In the genomic region with DNA sequence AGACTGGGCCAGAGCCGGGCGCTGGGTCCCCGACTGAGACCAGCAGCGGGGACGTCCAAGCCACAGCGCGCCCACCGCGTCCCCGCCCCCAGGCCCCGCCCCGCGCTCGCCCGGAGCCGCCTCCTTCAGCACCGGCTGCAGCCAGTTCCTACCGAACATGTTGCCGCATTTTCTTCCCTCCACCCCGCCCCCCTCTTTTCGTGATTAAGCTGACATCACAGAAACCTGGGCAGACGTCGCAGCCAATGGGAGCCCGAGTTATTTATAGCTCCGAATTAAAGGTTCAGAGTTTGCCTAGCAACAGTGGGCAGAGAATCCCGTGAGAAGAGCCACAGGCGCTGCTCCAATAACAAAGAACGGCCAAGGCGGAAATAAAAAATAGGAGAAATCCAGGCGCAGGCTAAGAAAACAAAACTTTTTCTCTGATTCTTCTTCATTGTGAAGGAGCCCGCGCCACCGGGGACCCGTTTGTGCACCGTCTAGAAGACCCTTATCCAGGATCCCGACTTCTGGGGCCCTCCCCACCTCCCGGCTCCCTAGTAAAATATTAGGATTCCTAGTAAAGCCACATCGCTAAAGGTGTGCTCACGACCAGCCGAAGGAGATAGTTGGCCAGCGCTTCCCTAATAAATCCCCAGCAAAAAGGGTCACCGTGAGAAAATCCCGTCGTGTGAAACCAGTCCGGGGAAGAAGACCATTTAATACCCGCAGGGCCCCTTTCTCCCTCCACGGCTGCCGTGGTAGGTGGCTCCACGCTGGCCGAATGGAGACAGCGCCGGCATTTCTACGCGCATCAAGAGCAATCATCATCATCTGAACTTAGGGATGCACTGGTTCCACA, we compare ENCODE assay signal across 1 cellular context.
TF ChIP-seq lines count a peak whose summit lies in the region.

No MANE protein-coding gene starts in this region.

TF ChIP-seq in HepG2, 621 proteins besides CTCF, POLR2A, EP300 and RAD21 (continued from another document and continues in another):
- TF ChIP-seq, protein P1, sequence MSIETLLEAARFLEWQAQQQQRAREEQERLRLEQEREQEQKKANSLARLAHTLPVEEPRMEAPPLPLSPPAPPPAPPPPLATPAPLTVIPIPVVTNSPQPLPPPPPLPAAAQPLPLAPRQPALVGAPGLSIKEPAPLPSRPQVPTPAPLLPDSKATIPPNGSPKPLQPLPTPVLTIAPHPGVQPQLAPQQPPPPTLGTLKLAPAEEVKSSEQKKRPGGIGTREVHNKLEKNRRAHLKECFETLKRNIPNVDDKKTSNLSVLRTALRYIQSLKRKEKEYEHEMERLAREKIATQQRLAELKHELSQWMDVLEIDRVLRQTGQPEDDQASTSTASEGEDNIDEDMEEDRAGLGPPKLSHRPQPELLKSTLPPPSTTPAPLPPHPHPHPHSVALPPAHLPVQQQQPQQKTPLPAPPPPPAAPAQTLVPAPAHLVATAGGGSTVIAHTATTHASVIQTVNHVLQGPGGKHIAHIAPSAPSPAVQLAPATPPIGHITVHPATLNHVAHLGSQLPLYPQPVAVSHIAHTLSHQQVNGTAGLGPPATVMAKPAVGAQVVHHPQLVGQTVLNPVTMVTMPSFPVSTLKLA (IDR thresholded peaks at IDR 0.05) = no peak
- TF ChIP-seq SMYD3 (CRISPR knock-in tag; IDR thresholded peaks at IDR 0.05) = no peak
- no peak for TF ChIP-seq ZNF891 (CRISPR knock-in tag; IDR thresholded peaks at IDR 0.05)
- TF ChIP-seq, protein P2, sequence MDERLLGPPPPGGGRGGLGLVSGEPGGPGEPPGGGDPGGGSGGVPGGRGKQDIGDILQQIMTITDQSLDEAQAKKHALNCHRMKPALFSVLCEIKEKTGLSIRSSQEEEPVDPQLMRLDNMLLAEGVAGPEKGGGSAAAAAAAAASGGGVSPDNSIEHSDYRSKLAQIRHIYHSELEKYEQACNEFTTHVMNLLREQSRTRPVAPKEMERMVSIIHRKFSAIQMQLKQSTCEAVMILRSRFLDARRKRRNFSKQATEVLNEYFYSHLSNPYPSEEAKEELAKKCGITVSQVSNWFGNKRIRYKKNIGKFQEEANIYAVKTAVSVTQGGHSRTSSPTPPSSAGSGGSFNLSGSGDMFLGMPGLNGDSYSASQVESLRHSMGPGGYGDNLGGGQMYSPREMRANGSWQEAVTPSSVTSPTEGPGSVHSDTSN (CRISPR knock-in tag; IDR thresholded peaks at IDR 0.05) = no peak
- no peak; the same call in 1 of the 2 replicates for TF ChIP-seq TAF1 (CRISPR knock-in tag; IDR thresholded peaks at IDR 0.05)
- TF ChIP-seq, protein P3, sequence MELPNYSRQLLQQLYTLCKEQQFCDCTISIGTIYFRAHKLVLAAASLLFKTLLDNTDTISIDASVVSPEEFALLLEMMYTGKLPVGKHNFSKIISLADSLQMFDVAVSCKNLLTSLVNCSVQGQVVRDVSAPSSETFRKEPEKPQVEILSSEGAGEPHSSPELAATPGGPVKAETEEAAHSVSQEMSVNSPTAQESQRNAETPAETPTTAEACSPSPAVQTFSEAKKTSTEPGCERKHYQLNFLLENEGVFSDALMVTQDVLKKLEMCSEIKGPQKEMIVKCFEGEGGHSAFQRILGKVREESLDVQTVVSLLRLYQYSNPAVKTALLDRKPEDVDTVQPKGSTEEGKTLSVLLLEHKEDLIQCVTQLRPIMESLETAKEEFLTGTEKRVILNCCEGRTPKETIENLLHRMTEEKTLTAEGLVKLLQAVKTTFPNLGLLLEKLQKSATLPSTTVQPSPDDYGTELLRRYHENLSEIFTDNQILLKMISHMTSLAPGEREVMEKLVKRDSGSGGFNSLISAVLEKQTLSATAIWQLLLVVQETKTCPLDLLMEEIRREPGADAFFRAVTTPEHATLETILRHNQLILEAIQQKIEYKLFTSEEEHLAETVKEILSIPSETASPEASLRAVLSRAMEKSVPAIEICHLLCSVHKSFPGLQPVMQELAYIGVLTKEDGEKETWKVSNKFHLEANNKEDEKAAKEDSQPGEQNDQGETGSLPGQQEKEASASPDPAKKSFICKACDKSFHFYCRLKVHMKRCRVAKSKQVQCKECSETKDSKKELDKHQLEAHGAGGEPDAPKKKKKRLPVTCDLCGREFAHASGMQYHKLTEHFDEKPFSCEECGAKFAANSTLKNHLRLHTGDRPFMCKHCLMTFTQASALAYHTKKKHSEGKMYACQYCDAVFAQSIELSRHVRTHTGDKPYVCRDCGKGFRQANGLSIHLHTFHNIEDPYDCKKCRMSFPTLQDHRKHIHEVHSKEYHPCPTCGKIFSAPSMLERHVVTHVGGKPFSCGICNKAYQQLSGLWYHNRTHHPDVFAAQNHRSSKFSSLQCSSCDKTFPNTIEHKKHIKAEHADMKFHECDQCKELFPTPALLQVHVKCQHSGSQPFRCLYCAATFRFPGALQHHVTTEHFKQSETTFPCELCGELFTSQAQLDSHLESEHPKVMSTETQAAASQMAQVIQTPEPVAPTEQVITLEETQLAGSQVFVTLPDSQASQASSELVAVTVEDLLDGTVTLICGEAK (IDR thresholded peaks at IDR 0.05) = no peak
- TF ChIP-seq, protein P3 (CRISPR knock-in tag; IDR thresholded peaks at IDR 0.05) = no peak
- TF ChIP-seq, protein P4, sequence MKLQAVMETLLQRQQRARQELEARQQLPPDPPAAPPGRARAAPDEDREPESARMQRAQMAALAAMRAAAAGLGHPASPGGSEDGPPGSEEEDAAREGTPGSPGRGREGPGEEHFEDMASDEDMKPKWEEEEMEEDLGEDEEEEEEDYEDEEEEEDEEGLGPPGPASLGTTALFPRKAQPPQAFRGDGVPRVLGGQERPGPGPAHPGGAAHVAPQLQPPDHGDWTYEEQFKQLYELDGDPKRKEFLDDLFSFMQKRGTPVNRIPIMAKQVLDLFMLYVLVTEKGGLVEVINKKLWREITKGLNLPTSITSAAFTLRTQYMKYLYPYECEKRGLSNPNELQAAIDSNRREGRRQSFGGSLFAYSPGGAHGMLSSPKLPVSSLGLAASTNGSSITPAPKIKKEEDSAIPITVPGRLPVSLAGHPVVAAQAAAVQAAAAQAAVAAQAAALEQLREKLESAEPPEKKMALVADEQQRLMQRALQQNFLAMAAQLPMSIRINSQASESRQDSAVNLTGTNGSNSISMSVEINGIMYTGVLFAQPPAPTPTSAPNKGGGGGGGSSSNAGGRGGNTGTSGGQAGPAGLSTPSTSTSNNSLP (IDR thresholded peaks at IDR 0.05; ENCODE audit: low read depth, low read length) = peak; percentile 66
- TF ChIP-seq ZNF614 (CRISPR knock-in tag; IDR thresholded peaks at IDR 0.05; ENCODE audit: borderline replicate concordance) = no peak
- TF ChIP-seq HMGA1 (CRISPR knock-in tag; conservative IDR thresholded peaks at IDR 0.05) = no peak
- no peak for TF ChIP-seq ZFYVE20 (CRISPR knock-in tag; IDR thresholded peaks at IDR 0.05; ENCODE audit: borderline replicate concordance, low read depth)
- TF ChIP-seq GZF1 (CRISPR knock-in tag; IDR thresholded peaks at IDR 0.05) = no peak
- TF ChIP-seq, protein P5, sequence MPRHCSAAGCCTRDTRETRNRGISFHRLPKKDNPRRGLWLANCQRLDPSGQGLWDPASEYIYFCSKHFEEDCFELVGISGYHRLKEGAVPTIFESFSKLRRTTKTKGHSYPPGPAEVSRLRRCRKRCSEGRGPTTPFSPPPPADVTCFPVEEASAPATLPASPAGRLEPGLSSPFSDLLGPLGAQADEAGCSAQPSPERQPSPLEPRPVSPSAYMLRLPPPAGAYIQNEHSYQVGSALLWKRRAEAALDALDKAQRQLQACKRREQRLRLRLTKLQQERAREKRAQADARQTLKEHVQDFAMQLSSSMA (CRISPR knock-in tag; IDR thresholded peaks at IDR 0.05) = no peak
- TF ChIP-seq BRCA1 (CRISPR knock-in tag; IDR thresholded peaks at IDR 0.05) = no peak
- peak; percentile 74 for TF ChIP-seq POLR2G (IDR thresholded peaks at IDR 0.05; ENCODE audit: low read depth, low read length)
- TF ChIP-seq ZNF615 (CRISPR knock-in tag; IDR thresholded peaks at IDR 0.05; ENCODE audit: borderline replicate concordance) = no peak
- no peak for TF ChIP-seq SMAD9 (CRISPR knock-in tag; IDR thresholded peaks at IDR 0.05)
- TF ChIP-seq, protein P6, sequence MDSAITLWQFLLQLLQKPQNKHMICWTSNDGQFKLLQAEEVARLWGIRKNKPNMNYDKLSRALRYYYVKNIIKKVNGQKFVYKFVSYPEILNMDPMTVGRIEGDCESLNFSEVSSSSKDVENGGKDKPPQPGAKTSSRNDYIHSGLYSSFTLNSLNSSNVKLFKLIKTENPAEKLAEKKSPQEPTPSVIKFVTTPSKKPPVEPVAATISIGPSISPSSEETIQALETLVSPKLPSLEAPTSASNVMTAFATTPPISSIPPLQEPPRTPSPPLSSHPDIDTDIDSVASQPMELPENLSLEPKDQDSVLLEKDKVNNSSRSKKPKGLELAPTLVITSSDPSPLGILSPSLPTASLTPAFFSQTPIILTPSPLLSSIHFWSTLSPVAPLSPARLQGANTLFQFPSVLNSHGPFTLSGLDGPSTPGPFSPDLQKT (CRISPR knock-in tag; IDR thresholded peaks at IDR 0.05; ENCODE audit: borderline replicate concordance) = no peak
- no peak for TF ChIP-seq ZNF713 (CRISPR knock-in tag; IDR thresholded peaks at IDR 0.05)
- TF ChIP-seq ONECUT2 (CRISPR knock-in tag; IDR thresholded peaks at IDR 0.05) = no peak
- no peak for TF ChIP-seq TP53 (CRISPR knock-in tag; conservative IDR thresholded peaks at IDR 0.05)
- no peak for TF ChIP-seq HHEX (CRISPR knock-in tag; IDR thresholded peaks at IDR 0.05)
- TF ChIP-seq PRPF4 (IDR thresholded peaks at IDR 0.05; ENCODE audit: low read depth, low read length, poor library complexity, severe bottlenecking) = no peak
- TF ChIP-seq, protein P7, sequence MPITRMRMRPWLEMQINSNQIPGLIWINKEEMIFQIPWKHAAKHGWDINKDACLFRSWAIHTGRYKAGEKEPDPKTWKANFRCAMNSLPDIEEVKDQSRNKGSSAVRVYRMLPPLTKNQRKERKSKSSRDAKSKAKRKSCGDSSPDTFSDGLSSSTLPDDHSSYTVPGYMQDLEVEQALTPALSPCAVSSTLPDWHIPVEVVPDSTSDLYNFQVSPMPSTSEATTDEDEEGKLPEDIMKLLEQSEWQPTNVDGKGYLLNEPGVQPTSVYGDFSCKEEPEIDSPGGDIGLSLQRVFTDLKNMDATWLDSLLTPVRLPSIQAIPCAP (CRISPR knock-in tag; IDR thresholded peaks at IDR 0.05; ENCODE audit: low read depth) = no peak
- peak; percentile 49; the same call in 1 of the 2 replicates for TF ChIP-seq KDM5A (IDR thresholded peaks at IDR 0.05; ENCODE audit: borderline replicate concordance, low read length)
- TF ChIP-seq GATAD2A (CRISPR knock-in tag; IDR thresholded peaks at IDR 0.05) = no peak
- TF ChIP-seq SP5 (CRISPR knock-in tag; IDR thresholded peaks at IDR 0.05; ENCODE audit: borderline replicate concordance, low read depth) = peak; percentile 51; the same call in 1 of the 2 replicates
- TF ChIP-seq NFIC (IDR thresholded peaks at IDR 0.05; ENCODE audit: low read length) = no peak
- TF ChIP-seq, protein P8, sequence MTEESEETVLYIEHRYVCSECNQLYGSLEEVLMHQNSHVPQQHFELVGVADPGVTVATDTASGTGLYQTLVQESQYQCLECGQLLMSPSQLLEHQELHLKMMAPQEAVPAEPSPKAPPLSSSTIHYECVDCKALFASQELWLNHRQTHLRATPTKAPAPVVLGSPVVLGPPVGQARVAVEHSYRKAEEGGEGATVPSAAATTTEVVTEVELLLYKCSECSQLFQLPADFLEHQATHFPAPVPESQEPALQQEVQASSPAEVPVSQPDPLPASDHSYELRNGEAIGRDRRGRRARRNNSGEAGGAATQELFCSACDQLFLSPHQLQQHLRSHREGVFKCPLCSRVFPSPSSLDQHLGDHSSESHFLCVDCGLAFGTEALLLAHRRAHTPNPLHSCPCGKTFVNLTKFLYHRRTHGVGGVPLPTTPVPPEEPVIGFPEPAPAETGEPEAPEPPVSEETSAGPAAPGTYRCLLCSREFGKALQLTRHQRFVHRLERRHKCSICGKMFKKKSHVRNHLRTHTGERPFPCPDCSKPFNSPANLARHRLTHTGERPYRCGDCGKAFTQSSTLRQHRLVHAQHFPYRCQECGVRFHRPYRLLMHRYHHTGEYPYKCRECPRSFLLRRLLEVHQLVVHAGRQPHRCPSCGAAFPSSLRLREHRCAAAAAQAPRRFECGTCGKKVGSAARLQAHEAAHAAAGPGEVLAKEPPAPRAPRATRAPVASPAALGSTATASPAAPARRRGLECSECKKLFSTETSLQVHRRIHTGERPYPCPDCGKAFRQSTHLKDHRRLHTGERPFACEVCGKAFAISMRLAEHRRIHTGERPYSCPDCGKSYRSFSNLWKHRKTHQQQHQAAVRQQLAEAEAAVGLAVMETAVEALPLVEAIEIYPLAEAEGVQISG (CRISPR knock-in tag; IDR thresholded peaks at IDR 0.05) = no peak
- TF ChIP-seq NFE2 (CRISPR knock-in tag; IDR thresholded peaks at IDR 0.05) = no peak
- TF ChIP-seq ZNF468 (CRISPR knock-in tag; IDR thresholded peaks at IDR 0.05) = no peak
- peak; percentile 99 for TF ChIP-seq RFXAP (CRISPR knock-in tag; IDR thresholded peaks at IDR 0.05; ENCODE audit: borderline replicate concordance)
- TF ChIP-seq MAFF (IDR thresholded peaks at IDR 0.05; ENCODE audit: low read depth, low read length) = peak; percentile 85
- TF ChIP-seq, protein P9, sequence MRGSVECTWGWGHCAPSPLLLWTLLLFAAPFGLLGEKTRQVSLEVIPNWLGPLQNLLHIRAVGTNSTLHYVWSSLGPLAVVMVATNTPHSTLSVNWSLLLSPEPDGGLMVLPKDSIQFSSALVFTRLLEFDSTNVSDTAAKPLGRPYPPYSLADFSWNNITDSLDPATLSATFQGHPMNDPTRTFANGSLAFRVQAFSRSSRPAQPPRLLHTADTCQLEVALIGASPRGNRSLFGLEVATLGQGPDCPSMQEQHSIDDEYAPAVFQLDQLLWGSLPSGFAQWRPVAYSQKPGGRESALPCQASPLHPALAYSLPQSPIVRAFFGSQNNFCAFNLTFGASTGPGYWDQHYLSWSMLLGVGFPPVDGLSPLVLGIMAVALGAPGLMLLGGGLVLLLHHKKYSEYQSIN (CRISPR knock-in tag; IDR thresholded peaks at IDR 0.05; ENCODE audit: borderline replicate concordance) = no peak
- 0 out of 2 replicates have a peak, but pooled peaks have one; percentile 39 for TF ChIP-seq ZFX (CRISPR knock-in tag; IDR thresholded peaks at IDR 0.05; ENCODE audit: low read depth)
- TF ChIP-seq ZNF672 (CRISPR knock-in tag; IDR thresholded peaks at IDR 0.05) = no peak
- TF ChIP-seq ZNF124 (CRISPR knock-in tag; IDR thresholded peaks at IDR 0.05) = peak; percentile 71
